Comparison of ENCODE assay signal across 9 cellular contexts in genomic region chr11:57153448-57153847, GRCh38. TPM values are rescaled to one million over a fixed set of nuclear protein-coding genes. Genes with fewer than 3 reads are reported as not detected.
"Had no signal": no experiment of that assay in that cellular context is flagged by ENCODE, and none has a peak within 500 bp of the region (broad histone marks: within the 10 kb centered on the region; RNA-seq: fewer than 3 reads in every experiment).

No MANE protein-coding gene starts in this region.

- FAIRE-seq: HepG2, HTR-8/SVneo had no signal

- DNase-seq: IMR-90, KBM-7, KG1 had no signal

- H3K27ac ChIP-seq: HL-60 had no signal

- ATAC-seq: HepG2 had no signal

RNA-seq across cellular contexts. Expression of gene LRRC55, which starts 28.3 kb away (rescaled TPM):
- total RNA-seq: HepG2, HT-29, HT1080, IMR-90 had no signal
- polyA plus RNA-seq: HepG2, IgD-negative memory B cell, IMR-90 had no signal
